ENCODE assay signal across 23 cellular contexts in genomic region chr14:92555440-92556111, GRCh38. TPM values are rescaled to one million over a fixed set of nuclear protein-coding genes. Genes with fewer than 3 reads are reported as not detected.
DNase-seq lines count a peak whose midpoint lies in the region; ATAC-seq, FAIRE-seq and TF ChIP-seq lines count a peak whose summit lies in the region.
"Had no signal": no experiment of that assay in that cellular context is flagged by ENCODE, and none has a peak within 500 bp of the region (broad histone marks: within the 10 kb centered on the region; RNA-seq: fewer than 3 reads in every experiment).

No MANE protein-coding gene starts in this region.

- FAIRE-seq in GM12878 (lab: Jason Lieb, UNC): no peak
- FAIRE-seq: TTC549 had no signal

- DNase-seq in activated naive CD4-positive, alpha-beta T cell treated with anti-CD3 and anti-CD28 coated beads, Interleukin-2, amount 50 U/mL, for 16 hours: no peak
- DNase-seq in NCI-H69 (lab: John Stamatoyannopoulos, UW): peak; percentile 28
- no peak for DNase-seq in GM12878 (ENCODE audit: low read depth, low spot score)
- DNase-seq in stimulated activated naive B cell treated with anti-CD40 and anti-IgM and Interleukin-4, amounts not matched to agents 10 μg/mL and 1 μg/mL and 100 μg/mL, for 72 hours: no peak
- no peak for DNase-seq in mesenteric fat pad (ENCODE audit: low spot score)
- DNase-seq in UCSD-AML1 (lab: John Stamatoyannopoulos, UW; ENCODE audit: unreplicated experiment): no peak
- DNase-seq: activated CD4-positive, alpha-beta T cell treated with anti-CD3 and anti-CD28 coated beads, Interleukin-2, amount 50 U/mL, for 1 hour; activated naive CD4-positive, alpha-beta T cell treated with anti-CD3 and anti-CD28 coated beads, Interleukin-2, amount 10 ng/mL, durations not matched to agents 7 days and 5 days; effector CD8-positive, alpha-beta T cell; Kasumi-1; kidney glomerular epithelial cell; mammary epithelial cell; NCI-H1092; NCI-H2081; NCI-H524 treated with DMSO at 0.1 percent for 48 hours; SHP77 treated with DMSO at 0.1 percent for 48 hours; trophoblast cell had no signal

- no peak for TF ChIP-seq POLR2A in GM12878 (IDR thresholded peaks at IDR 0.05; ENCODE audit: low read depth, low read length)

- no peaks in the 10 kb centered on the region for H3K9me3 ChIP-seq in GM12878 (replicated peaks; ENCODE audit: control insufficient read depth, insufficient read depth, low read length)
- H3K9me3 ChIP-seq: esophagus muscularis mucosa, HAP-1 had no signal

- H2AFZ ChIP-seq in GM12878 (ENCODE audit: control insufficient read depth, low read depth, low read length): no peak overlapping the region

- in situ Hi-C loops in GM12878 (cut with MboI): no loop called here

- no peaks in the 10 kb centered on the region; the same call in 1 of the 2 replicates for H3K79me2 ChIP-seq in GM12878 (ENCODE audit: control insufficient read depth, insufficient read depth, low read length)

- BruUV-seq in GM12878 (replicated peaks; lab: Mats Ljungman, UMichigan): no TSS peak

- no peak for TF ChIP-seq EP300 in GM12878 (IDR thresholded peaks at IDR 0.05; ENCODE audit: borderline replicate concordance in 1 of 2, control insufficient read depth in 1 of 2, low read depth in 2 of 2, low read length in 2 of 2)

- CTCF ChIA-PET in GM12878 (lab: Yijun Ruan, JAX): interaction anchor here (0.7 to 2.7 kb wide), 8 partner anchors 8 to 162 kb away, joined by 3 to 7 read pairs (median 5); no protein-coding TSS in a partner anchor

- H3K4me3 ChIP-seq in GM12878: no peak overlapping the region
- H3K4me3 ChIP-seq: esophagus muscularis mucosa, HAP-1 had no signal

- H3K27ac Mint-ChIP-seq in activated naive CD4-positive, alpha-beta T cell treated with anti-CD3 and anti-CD28 coated beads, Interleukin-2, amount 50 U/mL, for 24 hours: peak overlapping the region; percentile 95
- H3K27ac Mint-ChIP-seq in stimulated activated naive B cell treated with anti-CD40 and anti-IgM and Interleukin-4, amounts not matched to agents 10 μg/mL and 1 μg/mL and 100 μg/mL, for 72 hours: peak overlapping the region; percentile 92
- H3K27ac Mint-ChIP-seq: activated naive CD4-positive, alpha-beta T cell treated with anti-CD3 and anti-CD28 coated beads, Interleukin-2, amount 10 ng/mL, durations not matched to agents 7 days and 5 days had no signal

- SMC1A ChIA-PET in GM12878 (lab: Charles Lee; ENCODE audit: uncharacterized antibody, unreplicated experiment): interaction anchor here (0.6 to 3.9 kb wide), 11 partner anchors 9 to 156 kb away, joined by 3 to 29 read pairs (median 4); no protein-coding TSS in a partner anchor

- no peak overlapping the region for H3K9ac ChIP-seq in GM12878 (ENCODE audit: control insufficient read depth, insufficient read depth, low read length)

- peak overlapping the region; percentile 13; the same call in 1 of the 2 replicates for H3K4me2 ChIP-seq in GM12878 (ENCODE audit: control insufficient read depth, insufficient read depth)

- WGBS in GM12878 (ENCODE audit: insufficient coverage, insufficient replicate concordance, low lambda C conversion rate, missing lambda C conversion rate): 27% methylated on average over 13 of the region's 13 CpGs

- peaks cover 44% of the 10 kb centered on the region for H3K4me1 ChIP-seq in GM12878 (ENCODE audit: control insufficient read depth, insufficient read depth, low read length)
- H3K4me1 ChIP-seq: HAP-1 had no signal

- no peaks in the 10 kb centered on the region for H3K27me3 ChIP-seq in GM12878 (replicated peaks in 1 of 2; ENCODE audit: control insufficient read depth in 2 of 2, insufficient read depth in 2 of 2, low read length in 1 of 2)
- H3K27me3 ChIP-seq: esophagus muscularis mucosa had no signal

- TF ChIP-seq CTCF in GM12878 (IDR thresholded peaks at IDR 0.05 in 2 of 3, conservative IDR thresholded peaks at IDR 0.05 in 1 of 3; ENCODE audit: control insufficient read depth in 2 of 3, extremely low read depth in 1 of 3, insufficient read depth in 1 of 3, low read depth in 3 of 3, low read length in 3 of 3): no peak

- H3K9me3 Mint-ChIP-seq in activated naive CD4-positive, alpha-beta T cell treated with anti-CD3 and anti-CD28 coated beads, Interleukin-2, amount 50 U/mL, for 24 hours: no peaks in the 10 kb centered on the region
- H3K9me3 Mint-ChIP-seq in stimulated activated naive B cell treated with anti-CD40 and anti-IgM and Interleukin-4, amounts not matched to agents 10 μg/mL and 1 μg/mL and 100 μg/mL, for 72 hours: no peaks in the 10 kb centered on the region
- H3K9me3 Mint-ChIP-seq: activated naive CD4-positive, alpha-beta T cell treated with anti-CD3 and anti-CD28 coated beads, Interleukin-2, amount 10 ng/mL, durations not matched to agents 7 days and 5 days; CD8-positive, alpha-beta memory T cell had no signal

- POLR2A ChIA-PET in GM12878 (lab: Charles Lee): interaction anchor here (0.6 to 1.9 kb wide), 7 partner anchors 8 to 212 kb away, joined by 3 to 7 read pairs (median 6); no protein-coding TSS in a partner anchor

- H3K36me3 ChIP-seq in GM12878 (ENCODE audit: control insufficient read depth in 2 of 2, insufficient read depth in 2 of 2, low read length in 1 of 2): peaks cover 0 to 8% of the 10 kb centered on the region in 2 experiments; a peak in 2 of 4 replicates

- TF ChIP-seq RAD21 in GM12878 (IDR thresholded peaks at IDR 0.05; ENCODE audit: insufficient read depth, low read depth, low read length): no peak

- no peak overlapping the region for H3K27ac ChIP-seq in GM12878 (ENCODE audit: control insufficient read depth, insufficient read depth)
- H3K27ac ChIP-seq: esophagus muscularis mucosa had no signal

- intact Hi-C loops in GM12878 (cut with micrococcal nuclease; ENCODE audit: unreplicated experiment): no loop called here

- peak overlapping the region; percentile 55 for H3K4me3 Mint-ChIP-seq in activated naive CD4-positive, alpha-beta T cell treated with anti-CD3 and anti-CD28 coated beads, Interleukin-2, amount 50 U/mL, for 24 hours
- peak overlapping the region; percentile 15 to 39 for H3K4me3 Mint-ChIP-seq in stimulated activated naive B cell treated with anti-CD40 and anti-IgM and Interleukin-4, amounts not matched to agents 10 μg/mL and 1 μg/mL and 100 μg/mL, for 72 hours
- H3K4me3 Mint-ChIP-seq: activated naive CD4-positive, alpha-beta T cell treated with anti-CD3 and anti-CD28 coated beads, Interleukin-2, amount 10 ng/mL, durations not matched to agents 7 days and 5 days had no signal

- peaks cover 66% of the 10 kb centered on the region for H3K4me1 Mint-ChIP-seq in activated naive CD4-positive, alpha-beta T cell treated with anti-CD3 and anti-CD28 coated beads, Interleukin-2, amount 50 U/mL, for 24 hours
- H3K4me1 Mint-ChIP-seq in stimulated activated naive B cell treated with anti-CD40 and anti-IgM and Interleukin-4, amounts not matched to agents 10 μg/mL and 1 μg/mL and 100 μg/mL, for 72 hours: peaks cover 48 to 64% of the 10 kb centered on the region in 2 donors

- no peaks in the 10 kb centered on the region; the same call in 1 of the 2 replicates for H4K20me1 ChIP-seq in GM12878 (ENCODE audit: control insufficient read depth, insufficient read depth)

- RAD21 ChIA-PET in GM12878 (lab: Charles Lee; ENCODE audit: unreplicated experiment): interaction anchor here (0.8 to 2.2 kb wide), 9 partner anchors 13 to 121 kb away, joined by 3 to 12 read pairs (median 4); no protein-coding TSS in a partner anchor

- ATAC-seq in GM12878 (no peak), GM21381 (IDR thresholded peaks at IDR 0.05; ENCODE audit: unreplicated experiment) (no peak)
- ATAC-seq in stimulated activated naive B cell treated with anti-CD40 and anti-IgM and Interleukin-4, amounts not matched to agents 10 μg/mL and 1 μg/mL and 100 μg/mL, for 72 hours (replicated peaks): peak; percentile 27 to 32

- no peaks in the 10 kb centered on the region for H3K27me3 Mint-ChIP-seq in activated naive CD4-positive, alpha-beta T cell treated with anti-CD3 and anti-CD28 coated beads, Interleukin-2, amount 50 U/mL, for 24 hours
- peaks cover 0 to 18% of the 10 kb centered on the region in 2 donors for H3K27me3 Mint-ChIP-seq in stimulated activated naive B cell treated with anti-CD40 and anti-IgM and Interleukin-4, amounts not matched to agents 10 μg/mL and 1 μg/mL and 100 μg/mL, for 72 hours

- no peaks in the 10 kb centered on the region for H3K36me3 Mint-ChIP-seq in activated naive CD4-positive, alpha-beta T cell treated with anti-CD3 and anti-CD28 coated beads, Interleukin-2, amount 50 U/mL, for 24 hours
- H3K36me3 Mint-ChIP-seq in stimulated activated naive B cell treated with anti-CD40 and anti-IgM and Interleukin-4, amounts not matched to agents 10 μg/mL and 1 μg/mL and 100 μg/mL, for 72 hours: peaks cover 16 to 33% of the 10 kb centered on the region in 2 donors

TF ChIP-seq in GM12878, 131 proteins besides CTCF, POLR2A, EP300 and RAD21 (continues in another document):
- no peak for TF ChIP-seq USF1 (IDR thresholded peaks at IDR 0.05; ENCODE audit: borderline replicate concordance, extremely low read length, insufficient read depth, low read depth, low read length)
- no peak for TF ChIP-seq NR2C1 (IDR thresholded peaks at IDR 0.05)
- TF ChIP-seq EGR1 (IDR thresholded peaks at IDR 0.05; ENCODE audit: borderline replicate concordance in 1 of 2, low read depth in 2 of 2, low read length in 2 of 2): no peak
- TF ChIP-seq SRF (IDR thresholded peaks at IDR 0.05; ENCODE audit: low read depth in 2 of 2, low read length in 2 of 2): no peak

RNA-seq across cellular contexts. Expression of gene RIN3, which starts 42.0 kb away (rescaled TPM):
- total RNA-seq in GM12878 (2013; cell fraction: nucleolus; rRNA removed): 78.3 and 86.3 TPM in 2 replicates
- 4.6 and 5.6 TPM in 2 replicates for total RNA-seq in GM12878 (2014; rRNA removed)
- total RNA-seq in GM12878 (2014; rRNA removed; fragmentation: Illumina TruSeq; extraction: Trizol): 3.5 and 4.7 TPM in 2 replicates
- total RNA-seq in GM12878 (2021): 21.8 and 23.3 TPM in 2 replicates
- 3.7 TPM for polyA plus RNA-seq in GM12878 (2011; ENCODE audit: low read depth)
- 5.4 and 10.3 TPM in 2 replicates for polyA plus RNA-seq in GM12878 (2011; rRNA removed)
- polyA plus RNA-seq in GM12878 (2011; cell fraction: cytosol; rRNA removed): 12.8 and 13.0 TPM in 2 replicates
- 27.3 and 31.5 TPM in 2 replicates for polyA plus RNA-seq in GM12878 (2011; cell fraction: nucleus; rRNA removed)
- polyA plus RNA-seq in GM12878 (2012): 9.1 and 12.8 TPM in 2 replicates
- polyA plus RNA-seq in GM12878 (2014; fragmentation: Illumina TruSeq; extraction: Trizol): 3.2 and 6.4 TPM in 2 replicates
- polyA plus RNA-seq in GM12878 (2014; fragmentation: Nextera tagmentation; extraction: Ambion mirVana): under 1 TPM; 0.91 to 0.95 TPM
- 10.0 and 14.3 TPM in 2 replicates for polyA plus RNA-seq in GM12878 (2014; rRNA removed)
- 1 to 10 TPM; 6.3 to 6.7 TPM for polyA plus RNA-seq in GM12878 (2016; fragmentation: Nextera tagmentation; extraction: Ambion mirVana)
- 20.2 and 34.1 TPM in 2 replicates for polyA minus RNA-seq in GM12878 (2011; rRNA and poly(A)+ RNA removed)
- polyA minus RNA-seq in GM12878 (2011; cell fraction: cytosol; rRNA and poly(A)+ RNA removed): 14.3 and 17.9 TPM in 2 replicates
- 23.7 and 38.9 TPM in 2 replicates for polyA minus RNA-seq in GM12878 (2011; cell fraction: nucleus; rRNA and poly(A)+ RNA removed)
- 38.0 TPM for total RNA-seq in mesenteric fat pad

Comparison
In these comparisons a context has a peak if more than half of its experiments do, and no peak if none do; other contexts are left out.
1. ATAC-seq: peak in stimulated activated naive B cell treated with anti-CD40 and anti-IgM and Interleukin-4, amounts not matched to agents 10 μg/mL and 1 μg/mL and 100 μg/mL, for 72 hours (2 of 2); none in GM12878 (single experiment) and GM21381 (single experiment).